ENCODE assay signal across 8 cellular contexts in genomic region chr14:100192250-100192671, GRCh38. TPM values are rescaled to one million over a fixed set of nuclear protein-coding genes. Genes with fewer than 3 reads are reported as not detected.
DNase-seq lines count a peak whose midpoint lies in the region; ATAC-seq and TF ChIP-seq lines count a peak whose summit lies in the region.

No MANE protein-coding gene starts in this region.

- no peaks in the 10 kb centered on the region for H3K27me3 Mint-ChIP-seq in MCF 10A (ENCODE audit: insufficient read depth, unreplicated experiment)

- H3K36me3 Mint-ChIP-seq in MCF 10A (ENCODE audit: insufficient read depth, unreplicated experiment), result no peaks in the 10 kb centered on the region

- peak overlapping the region; percentile 52 for H2BK120ac ChIP-seq in mesenchymal stem cell (ENCODE audit: low read depth, low read length)

- H2BK5ac ChIP-seq in mesenchymal stem cell (ENCODE audit: low read depth, low read length, poor library complexity, severe bottlenecking), result no peak overlapping the region

- H3K9me3 Mint-ChIP-seq in MCF 10A (ENCODE audit: unreplicated experiment), result no peaks in the 10 kb centered on the region

- CTCF ChIA-PET in MCF 10A (lab: Yijun Ruan, JAX), result interaction anchor here (0.6 to 4.6 kb wide), 33 partner anchors 12 to 284 kb away, joined by 3 to 68 read pairs (median 6); no protein-coding TSS in a partner anchor

- no peaks in the 10 kb centered on the region for H3K36me3 ChIP-seq in mesenchymal stem cell (ENCODE audit: control insufficient read depth in 1 of 2, insufficient read depth in 2 of 2, low read depth in 1 of 2, low read length in 2 of 2)
- H3K36me3 ChIP-seq in urinary bladder (ENCODE audit: insufficient read depth), result no peaks in the 10 kb centered on the region

- TSS peak; percentile 83 for BruUV-seq in MCF 10A (replicated peaks; lab: Mats Ljungman, UMichigan)

- H4K91ac ChIP-seq in mesenchymal stem cell (ENCODE audit: low read length), result peak overlapping the region; percentile 96

- peak overlapping the region; percentile 87 for H2AFZ ChIP-seq in mesenchymal stem cell (ENCODE audit: low read depth, low read length)

- H3K4me1 ChIP-seq in mesenchymal stem cell (ENCODE audit: control insufficient read depth, insufficient read depth, low read depth, low read length) (peaks cover 10% of the 10 kb centered on the region), urinary bladder (ENCODE audit: insufficient read depth) (no peaks in the 10 kb centered on the region)

- 92% methylated on average over 21 of the region's 21 CpGs for WGBS in mesenchymal stem cell
- WGBS in urinary bladder, result 61% methylated on average over 21 of the region's 21 CpGs

- no peak for TF ChIP-seq CTCF in MCF 10A (IDR thresholded peaks at IDR 0.05; ENCODE audit: unreplicated experiment)

- H3K27ac ChIP-seq in mesenchymal stem cell (ENCODE audit: low read length, poor library complexity, severe bottlenecking) (peak overlapping the region; percentile 30), urinary bladder (ENCODE audit: low read depth) (peak overlapping the region; percentile 84)

- peaks cover 11% of the 10 kb centered on the region for H3K4me1 Mint-ChIP-seq in MCF 10A (ENCODE audit: insufficient read depth, unreplicated experiment)

- no peaks in the 10 kb centered on the region for H3K9me3 ChIP-seq in mesenchymal stem cell (ENCODE audit: control insufficient read depth, low read length)

- H3K9ac ChIP-seq in mesenchymal stem cell (ENCODE audit: low read length), result peak overlapping the region; percentile 90

- intact Hi-C loops in MCF 10A (cut with micrococcal nuclease), result loop anchor here (1.0 to 2.0 kb wide), 4 partner anchors 45 to 120 kb away; no protein-coding TSS in a partner anchor

- POLR2A ChIA-PET in MCF 10A (lab: Yijun Ruan, JAX), result interaction anchor here (1.0 to 2.9 kb wide), 13 partner anchors 12 to 221 kb away, joined by 3 to 31 read pairs (median 5); no protein-coding TSS in a partner anchor

- H3K4me3 Mint-ChIP-seq in MCF 10A (ENCODE audit: unreplicated experiment), result peak overlapping the region; percentile 70

- H4K8ac ChIP-seq in mesenchymal stem cell (ENCODE audit: low read length), result peak overlapping the region; percentile 99

- DNase-seq in activated naive CD4-positive, alpha-beta T cell treated with Interleukin-2 at 50 U/mL for 16 hours, result peak; percentile 3
- DNase-seq in activated naive CD4-positive, alpha-beta T cell (lab: John Stamatoyannopoulos, UW), result no peak
- no peak for DNase-seq in MCF 10A (ENCODE audit: unreplicated experiment)
- DNase-seq in mesenchymal stem cell, result no peak
- no peak for DNase-seq in OCI-M2 (lab: John Stamatoyannopoulos, UW; ENCODE audit: unreplicated experiment)
- DNase-seq in GOT3 (lab: John Stamatoyannopoulos, UW), result no peak

- H3K79me1 ChIP-seq in mesenchymal stem cell (replicated peaks; ENCODE audit: low read length, poor library complexity, severe bottlenecking), result no peaks in the 10 kb centered on the region

- no peaks in the 10 kb centered on the region for H3K27me3 ChIP-seq in mesenchymal stem cell (ENCODE audit: control insufficient read depth in 1 of 2, insufficient read depth in 1 of 2, low read length in 2 of 2)

- H3K14ac ChIP-seq in mesenchymal stem cell (ENCODE audit: low read length in 2 of 2), result peak overlapping the region in 1 of 2 experiments; percentile 69

- no peak overlapping the region for H2BK12ac ChIP-seq in mesenchymal stem cell (ENCODE audit: low read length in 2 of 2)

- peak overlapping the region; percentile 75 for H3K4me2 ChIP-seq in mesenchymal stem cell (ENCODE audit: low read length, poor library complexity, severe bottlenecking)

- peak overlapping the region; percentile 77 for H2BK15ac ChIP-seq in mesenchymal stem cell (ENCODE audit: low read depth, poor library complexity, severe bottlenecking)

- peak overlapping the region in 1 of 2 experiments; percentile 79 for H3K4me3 ChIP-seq in mesenchymal stem cell (ENCODE audit: insufficient read depth in 1 of 2, low read depth in 1 of 2, low read length in 2 of 2)
- peak overlapping the region; percentile 17 for H3K4me3 ChIP-seq in urinary bladder (ENCODE audit: low read depth, low read length)

- H2AK5ac ChIP-seq in mesenchymal stem cell (ENCODE audit: low read length, severe bottlenecking), result peak overlapping the region; percentile 57

- no peak for ATAC-seq in GM18870 (IDR thresholded peaks at IDR 0.05; ENCODE audit: unreplicated experiment)

- H3K27ac Mint-ChIP-seq in MCF 10A (ENCODE audit: low read depth, unreplicated experiment), result peak overlapping the region; percentile 89

- H3K4ac ChIP-seq in mesenchymal stem cell (ENCODE audit: low read depth in 1 of 2, low read length in 2 of 2), result peak overlapping the region; percentile 86 to 93

- H3K23ac ChIP-seq in mesenchymal stem cell (ENCODE audit: low read length in 2 of 2), result no peak overlapping the region

- peak overlapping the region; percentile 93 to 98 for H3K18ac ChIP-seq in mesenchymal stem cell (ENCODE audit: low read depth in 1 of 2, low read length in 2 of 2)

RNA-seq across cellular contexts. Expression of gene DEGS2, which starts 32.8 kb away (rescaled TPM):
- total RNA-seq in MCF 10A (2022), result 0.07 and 0.39 TPM in 2 replicates
- polyA plus RNA-seq in mesenchymal stem cell (2013, experiment 1 of 2), result not detected
- polyA plus RNA-seq in mesenchymal stem cell (2013, experiment 2 of 2), result not detected
- 6.5 TPM for total RNA-seq in urinary bladder
- polyA plus RNA-seq in urinary bladder, result 6.2 TPM

RNA-seq across cellular contexts. Expression of gene YY1, which starts 46.7 kb away (rescaled TPM):
- total RNA-seq in MCF 10A (2022) (66.7 and 73.3 TPM in 2 replicates), urinary bladder (65.5 TPM)
- 111 TPM for polyA plus RNA-seq in mesenchymal stem cell (2013, experiment 1 of 2)
- polyA plus RNA-seq in mesenchymal stem cell (2013, experiment 2 of 2), result 112 TPM
- 33.5 TPM for polyA plus RNA-seq in urinary bladder
